Comparison of ENCODE assay signal across 7 cellular contexts in the genomic region with DNA sequence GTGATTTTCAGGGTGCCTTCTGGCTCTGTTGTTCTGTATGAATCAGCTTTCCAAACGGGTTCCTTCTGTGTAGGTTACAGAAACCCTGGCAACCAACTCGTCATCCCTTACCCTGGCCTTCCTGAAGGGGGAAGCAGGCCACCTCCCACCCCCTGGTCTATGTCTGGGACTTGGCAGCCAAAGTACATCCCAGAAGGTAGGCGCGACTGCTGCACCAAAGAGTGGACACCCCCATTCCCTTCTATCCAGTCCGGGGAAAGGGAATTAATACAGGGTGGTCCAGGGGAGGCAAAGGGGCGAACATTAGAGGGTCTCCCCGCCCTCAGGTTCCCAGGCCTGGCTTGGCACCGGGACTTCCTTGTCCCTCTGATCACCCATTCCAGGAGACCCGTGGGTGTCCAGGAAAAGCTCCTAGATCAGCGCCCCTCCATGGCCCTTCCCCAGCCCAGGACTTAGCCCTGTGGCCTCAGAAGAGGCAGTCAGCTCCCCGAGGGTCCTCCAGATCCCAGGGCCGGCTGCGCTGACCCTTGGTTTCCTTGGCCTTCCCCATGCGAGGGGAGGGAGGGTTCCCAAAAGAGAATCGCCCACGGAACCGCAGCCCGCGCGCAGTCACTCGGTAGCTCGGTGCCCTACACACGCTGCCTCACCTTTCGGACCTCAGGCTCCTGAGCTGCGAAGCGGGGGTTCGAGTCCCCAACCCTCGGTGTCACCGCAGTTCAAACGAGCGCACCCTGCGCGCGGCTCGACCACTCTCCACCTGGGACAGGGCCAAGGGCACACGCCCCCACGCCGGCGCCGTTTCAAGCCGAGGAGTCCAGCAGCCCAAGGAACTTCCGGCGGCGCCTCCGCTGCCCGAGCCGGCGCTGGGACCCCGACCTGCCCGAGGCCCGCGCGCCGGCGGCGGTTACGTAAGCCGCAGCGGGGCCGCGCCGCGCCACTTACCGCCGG. TPM values are rescaled to one million over a fixed set of nuclear protein-coding genes. Genes with fewer than 3 reads are reported as not detected.
DNase-seq lines count a peak whose midpoint lies in the region; ATAC-seq and TF ChIP-seq lines count a peak whose summit lies in the region.

A gene with protein sequence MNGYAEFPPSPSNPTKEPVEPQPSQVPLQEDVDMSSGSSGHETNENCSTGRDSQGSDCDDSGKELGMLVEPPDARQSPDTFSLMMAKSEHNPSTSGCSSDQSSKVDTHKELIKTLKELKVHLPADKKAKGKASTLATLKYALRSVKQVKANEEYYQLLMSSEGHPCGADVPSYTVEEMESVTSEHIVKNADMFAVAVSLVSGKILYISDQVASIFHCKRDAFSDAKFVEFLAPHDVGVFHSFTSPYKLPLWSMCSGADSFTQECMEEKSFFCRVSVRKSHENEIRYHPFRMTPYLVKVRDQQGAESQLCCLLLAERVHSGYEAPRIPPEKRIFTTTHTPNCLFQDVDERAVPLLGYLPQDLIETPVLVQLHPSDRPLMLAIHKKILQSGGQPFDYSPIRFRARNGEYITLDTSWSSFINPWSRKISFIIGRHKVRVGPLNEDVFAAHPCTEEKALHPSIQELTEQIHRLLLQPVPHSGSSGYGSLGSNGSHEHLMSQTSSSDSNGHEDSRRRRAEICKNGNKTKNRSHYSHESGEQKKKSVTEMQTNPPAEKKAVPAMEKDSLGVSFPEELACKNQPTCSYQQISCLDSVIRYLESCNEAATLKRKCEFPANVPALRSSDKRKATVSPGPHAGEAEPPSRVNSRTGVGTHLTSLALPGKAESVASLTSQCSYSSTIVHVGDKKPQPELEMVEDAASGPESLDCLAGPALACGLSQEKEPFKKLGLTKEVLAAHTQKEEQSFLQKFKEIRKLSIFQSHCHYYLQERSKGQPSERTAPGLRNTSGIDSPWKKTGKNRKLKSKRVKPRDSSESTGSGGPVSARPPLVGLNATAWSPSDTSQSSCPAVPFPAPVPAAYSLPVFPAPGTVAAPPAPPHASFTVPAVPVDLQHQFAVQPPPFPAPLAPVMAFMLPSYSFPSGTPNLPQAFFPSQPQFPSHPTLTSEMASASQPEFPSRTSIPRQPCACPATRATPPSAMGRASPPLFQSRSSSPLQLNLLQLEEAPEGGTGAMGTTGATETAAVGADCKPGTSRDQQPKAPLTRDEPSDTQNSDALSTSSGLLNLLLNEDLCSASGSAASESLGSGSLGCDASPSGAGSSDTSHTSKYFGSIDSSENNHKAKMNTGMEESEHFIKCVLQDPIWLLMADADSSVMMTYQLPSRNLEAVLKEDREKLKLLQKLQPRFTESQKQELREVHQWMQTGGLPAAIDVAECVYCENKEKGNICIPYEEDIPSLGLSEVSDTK (N-terminal part only) (minus strand): TSS at position 909 of the 948 bp plus-strand sequence. CDS start 10,674 bp downstream, outside the sequence.

- no peaks in the 10 kb centered on the region for H3K36me3 ChIP-seq in GM06990 (ENCODE audit: control insufficient read depth, insufficient read depth, low read length)
- no peaks in the 10 kb centered on the region for H3K36me3 ChIP-seq in kidney epithelial cell (ENCODE audit: control insufficient read depth, insufficient read depth, low read length)

- H3K4me3 ChIP-seq in GM06990 (replicated peaks; ENCODE audit: low read depth, low read length) (peak within 1 kb of the TSS; percentile 94), kidney epithelial cell (ENCODE audit: low read depth, low read length) (peak within 1 kb of the TSS; percentile 77)
- H3K4me3 ChIP-seq in Jurkat, Clone E6-1 (ENCODE audit: low read length): peak within 1 kb of the TSS; percentile 80

- DNase-seq in GM06990 (ENCODE audit: extremely low read depth, insufficient read length) (no peak), T-helper 22 cell (ENCODE audit: low read depth) (peak; percentile 13), cerebellar cortex (ENCODE audit: low spot score) (peak; percentile 61), kidney epithelial cell (ENCODE audit: low read depth) (no peak)
- DNase-seq in Jurkat, Clone E6-1 (ENCODE audit: low read depth, low spot score): peak; percentile 12
- peak; percentile 50 for DNase-seq in stimulated activated CD4-positive, alpha-beta T cell treated with anti-CD3 and anti-CD28 coated beads, Interleukin-1b, Interleukin-23, amount 100 ng/mL, for 48 hours

- peak; percentile 37 for ATAC-seq in GM21529 (IDR thresholded peaks at IDR 0.05; ENCODE audit: unreplicated experiment)

- TF ChIP-seq CTCF in GM06990 (IDR thresholded peaks at IDR 0.05; ENCODE audit: insufficient read depth, low read length, poor library complexity, severe bottlenecking): peak; percentile 12
- no peak for TF ChIP-seq CTCF in kidney epithelial cell (IDR thresholded peaks at IDR 0.05; ENCODE audit: insufficient read depth, low read length, poor library complexity, severe bottlenecking)

- H3K27me3 ChIP-seq in GM06990 (replicated peaks; ENCODE audit: control insufficient read depth, insufficient read depth, low read length): no peaks in the 10 kb centered on the region
- no peaks in the 10 kb centered on the region for H3K27me3 ChIP-seq in kidney epithelial cell (ENCODE audit: control insufficient read depth, insufficient read depth, low read length)

RNA-seq across cellular contexts. Expression of the gene that starts here (rescaled TPM):
- polyA plus RNA-seq in Jurkat, Clone E6-1 (2012; ENCODE audit: insufficient read depth, insufficient read length): 5.4 TPM
- 3.3 and 5.3 TPM in 2 replicates for total RNA-seq in kidney epithelial cell

Comparison
In these comparisons a context has a peak if more than half of its experiments do, and no peak if none do; other contexts are left out.
1. DNase-seq: peak in Jurkat, Clone E6-1 (single experiment), T-helper 22 cell (single experiment), cerebellar cortex (single experiment) and stimulated activated CD4-positive, alpha-beta T cell treated with anti-CD3 and anti-CD28 coated beads, Interleukin-1b, Interleukin-23, amount 100 ng/mL, for 48 hours (single experiment); none in GM06990 (single experiment) and kidney epithelial cell (single experiment).
2. Peak in every context shown above with its lines, with median percentiles within 50 percentile points of each other: H3K4me3 ChIP-seq.